ENCODE assay signal across 11 cellular contexts in genomic region chr18:23719634-23720201, GRCh38. TPM values are rescaled to one million over a fixed set of nuclear protein-coding genes. Genes with fewer than 3 reads are reported as not detected.
DNase-seq lines count a peak whose midpoint lies in the region; ATAC-seq and TF ChIP-seq lines count a peak whose summit lies in the region.
"Had no signal": no experiment of that assay in that cellular context is flagged by ENCODE, and none has a peak within 500 bp of the region (broad histone marks: within the 10 kb centered on the region; RNA-seq: fewer than 3 reads in every experiment).

No MANE protein-coding gene starts in this region.

- peak overlapping the region; percentile 84 for H3K27ac ChIP-seq in AG04450 (ENCODE audit: low read depth, low read length)
- peak overlapping the region; percentile 25 for H3K27ac ChIP-seq in HUES64 (ENCODE audit: low read depth, low read length)
- H3K27ac ChIP-seq in mammary epithelial cell (ENCODE audit: insufficient read depth, low read depth, low read length): peak overlapping the region; percentile 85
- peak overlapping the region in 1 of 2 donors; percentile 22 for H3K27ac ChIP-seq in tibial artery

- intact Hi-C loops in mammary epithelial cell (cut with micrococcal nuclease) (loop anchor here (5.0 kb wide), 3 partner anchors 78 to 163 kb away; no protein-coding TSS in a partner anchor), left colon (cut with DNase I, micrococcal nuclease) (no loop called here), tibial artery (cut with DNase I; ENCODE audit: low total_unique reads) (no loop called here), posterior vena cava (cut with DNase I) (no loop called here)

- H3K9ac ChIP-seq in HUES64 (ENCODE audit: low read depth, low read length): no peak overlapping the region
- H3K9ac ChIP-seq in mammary epithelial cell (ENCODE audit: insufficient read depth, low read length): no peak overlapping the region

- dilution Hi-C loops in mammary epithelial cell (cut with HindIII; ENCODE audit: low sequenced_read_pairs): no loop called here

- CTCF ChIA-PET in AG04450 (lab: Charles Lee) (interaction anchor here (0.6 to 3.2 kb wide), 4 partner anchors 17 to 215 kb away, joined by 3 to 10 read pairs (median 3); no protein-coding TSS in a partner anchor), mammary epithelial cell (lab: Charles Lee; ENCODE audit: low non-redundant PET) (interaction anchor here (0.6 kb wide), 1 partner anchor 119 kb away, joined by 4 read pairs; no protein-coding TSS in a partner anchor)

- H3K4me1 ChIP-seq in HUES64 (ENCODE audit: insufficient read depth, low read length): peaks cover 10% of the 10 kb centered on the region
- H3K4me1 ChIP-seq in mammary epithelial cell (ENCODE audit: insufficient read depth, low read length): peaks cover 44% of the 10 kb centered on the region
- peaks cover 0 to 28% (median 9%) of the 10 kb centered on the region in 4 donors for H3K4me1 ChIP-seq in tibial artery

- in situ Hi-C loops in mammary epithelial cell (cut with MboI; ENCODE audit: low sequenced_read_pairs in 2 of 2): loop anchor here in 1 of 2 donors (10.0 kb wide), 1 partner anchor 85 kb away; no protein-coding TSS in a partner anchor

- H3K4me3 ChIP-seq in AG04450 (ENCODE audit: low read depth, low read length) (no peak overlapping the region), HUES64 (ENCODE audit: low read length) (no peak overlapping the region), mammary epithelial cell (replicated peaks in 1 of 3; ENCODE audit: insufficient read depth in 1 of 3, low read depth in 2 of 3, low read length in 3 of 3) (no peak overlapping the region), tibial artery (no peak overlapping the region)

- DNase-seq in AG04450 (ENCODE audit: low read depth, low spot score): peak; percentile 88
- peak; percentile 97 for DNase-seq in mammary epithelial cell
- no peak for DNase-seq in left colon
- no peak for DNase-seq in tibial artery
- no peak for DNase-seq in activated effector memory CD4-positive, alpha-beta T cell treated with anti-CD3 and anti-CD28 coated beads, Interleukin-2, amount 50 U/mL, for 16 hours
- no peak for DNase-seq in NCI-H526 treated with DMSO at 0.1 percent for 48 hours (lab: John Stamatoyannopoulos, UW)
- DNase-seq in posterior vena cava (ENCODE audit: low spot score): no peak
- DNase-seq: CD8-positive, alpha-beta memory T cell; central memory CD4-positive, alpha-beta T cell; posterior cingulate gyrus had no signal

- POLR2A ChIA-PET in AG04450 (lab: Yijun Ruan, JAX): interaction anchor here (0.7 kb wide), 1 partner anchor 16 kb away, joined by 5 read pairs; no protein-coding TSS in a partner anchor

- H3K36me3 ChIP-seq in HUES64 (ENCODE audit: insufficient read depth, low read length): no peaks in the 10 kb centered on the region
- H3K36me3 ChIP-seq in mammary epithelial cell (ENCODE audit: insufficient read depth, low read length): no peaks in the 10 kb centered on the region
- no peaks in the 10 kb centered on the region for H3K36me3 ChIP-seq in tibial artery

- 63% methylated on average over 1 of the region's 1 CpG for whole genome bisulfite sequencing in HUES64
- WGBS in mammary epithelial cell (ENCODE audit: low coverage, missing lambda C conversion rate): 0% methylated on average over 1 of the region's 1 CpG

- H2AFZ ChIP-seq in mammary epithelial cell (ENCODE audit: low read depth, low read length): peak overlapping the region; percentile 20

- H3K9me3 ChIP-seq in AG04450 (ENCODE audit: control insufficient read depth, insufficient read depth, low read length) (no peaks in the 10 kb centered on the region; the same call in 1 of the 2 replicates), HUES64 (ENCODE audit: insufficient read depth, low read depth, low read length) (no peaks in the 10 kb centered on the region), mammary epithelial cell (replicated peaks; ENCODE audit: insufficient read depth, low read length) (peaks cover 12% of the 10 kb centered on the region), tibial artery (no peaks in the 10 kb centered on the region)

- H3K27me3 ChIP-seq in AG04450 (ENCODE audit: control insufficient read depth, insufficient read depth, low read length) (no peaks in the 10 kb centered on the region), HUES64 (ENCODE audit: insufficient read depth, low read length) (no peaks in the 10 kb centered on the region), mammary epithelial cell (ENCODE audit: insufficient read depth, low read length) (no peaks in the 10 kb centered on the region), tibial artery (no peaks in the 10 kb centered on the region)

- ATAC-seq in left colon: peak; percentile 31

- H4K20me1 ChIP-seq in mammary epithelial cell (ENCODE audit: insufficient read depth, low read length): no peaks in the 10 kb centered on the region

- H3K4me2 ChIP-seq in mammary epithelial cell (ENCODE audit: insufficient read depth, low read depth, low read length): no peak overlapping the region

- H3K79me2 ChIP-seq in mammary epithelial cell (ENCODE audit: insufficient read depth, low read length): no peaks in the 10 kb centered on the region

- TF ChIP-seq CTCF in AG04450 (IDR thresholded peaks at IDR 0.05; ENCODE audit: low read depth, low read length) (no peak), mammary epithelial cell (conservative IDR thresholded peaks at IDR 0.05 in 1 of 2, IDR thresholded peaks at IDR 0.05 in 1 of 2; ENCODE audit: extremely low read depth in 1 of 2, insufficient read depth in 1 of 2, low read depth in 1 of 2, low read length in 2 of 2) (no peak), tibial artery (IDR thresholded peaks at IDR 0.05) (no peak)

- no TSS peak for BruUV-seq in mammary epithelial cell (replicated peaks; lab: Mats Ljungman, UMichigan)

RNA-seq across cellular contexts. Expression of gene LAMA3, which starts 30.5 kb away (rescaled TPM):
- polyA plus RNA-seq in AG04450 (2011; rRNA removed) (0.20 and 0.32 TPM in 2 replicates), mammary epithelial cell (1,309 TPM)
- 0.14 and 0.61 TPM in 2 replicates for polyA minus RNA-seq in AG04450 (2011; rRNA and poly(A)+ RNA removed)
- polyA plus RNA-seq in HUES64 (2013, experiment 1 of 2): 1.2 TPM
- 0.19 TPM for polyA plus RNA-seq in HUES64 (2013, experiment 2 of 2)
- total RNA-seq in mammary epithelial cell (1,000 to 10,000 TPM; 1,329 to 2,471 TPM), left colon (10 to 100 TPM; 33.2 to 98.0 TPM), posterior vena cava (10 to 100 TPM; 38.6 to 48.4 TPM)
- 2,351 TPM for polyA minus RNA-seq in mammary epithelial cell
- total RNA-seq: CD8-positive, alpha-beta memory T cell had no signal

RNA-seq across cellular contexts. Expression of gene ANKRD29, which starts 57.0 kb away (rescaled TPM):
- polyA plus RNA-seq in AG04450 (2011; rRNA removed) (0.12 and 0.15 TPM in 2 replicates), mammary epithelial cell (4.7 TPM)
- not detected in 2 replicates for polyA minus RNA-seq in AG04450 (2011; rRNA and poly(A)+ RNA removed)
- polyA plus RNA-seq in HUES64 (2013, experiment 1 of 2): 0.95 TPM
- 3.0 TPM for polyA plus RNA-seq in HUES64 (2013, experiment 2 of 2)
- total RNA-seq in mammary epithelial cell (1 to 10 TPM; 7.5 to 8.7 TPM), left colon (1 to 10 TPM; 1.2 to 2.5 TPM), posterior vena cava (10 to 100 TPM; 16.7 to 24.2 TPM)
- polyA minus RNA-seq in mammary epithelial cell: 7.5 TPM
- total RNA-seq: CD8-positive, alpha-beta memory T cell had no signal
- polyA plus RNA-seq: CD8-positive, alpha-beta memory T cell had no signal

Comparison
In these comparisons a context has a peak if more than half of its experiments do, and no peak if none do; other contexts are left out.
1. DNase-seq: peak in AG04450 (single experiment) and mammary epithelial cell (single experiment); none in left colon (0 of 2), tibial artery (0 of 2), activated effector memory CD4-positive, alpha-beta T cell treated with anti-CD3 and anti-CD28 coated beads, Interleukin-2, amount 50 U/mL, for 16 hours (single experiment), NCI-H526 treated with DMSO at 0.1 percent for 48 hours (single experiment) and posterior vena cava (single experiment).
2. RNA of gene LAMA3, which starts 30.5 kb away (total RNA-seq): 1,329 to 2,471 TPM in mammary epithelial cell; 33.2 to 98.0 TPM in left colon and 38.6 to 48.4 TPM in posterior vena cava; every median in the first group is over 10 times any median in the second.